In the genomic region with DNA sequence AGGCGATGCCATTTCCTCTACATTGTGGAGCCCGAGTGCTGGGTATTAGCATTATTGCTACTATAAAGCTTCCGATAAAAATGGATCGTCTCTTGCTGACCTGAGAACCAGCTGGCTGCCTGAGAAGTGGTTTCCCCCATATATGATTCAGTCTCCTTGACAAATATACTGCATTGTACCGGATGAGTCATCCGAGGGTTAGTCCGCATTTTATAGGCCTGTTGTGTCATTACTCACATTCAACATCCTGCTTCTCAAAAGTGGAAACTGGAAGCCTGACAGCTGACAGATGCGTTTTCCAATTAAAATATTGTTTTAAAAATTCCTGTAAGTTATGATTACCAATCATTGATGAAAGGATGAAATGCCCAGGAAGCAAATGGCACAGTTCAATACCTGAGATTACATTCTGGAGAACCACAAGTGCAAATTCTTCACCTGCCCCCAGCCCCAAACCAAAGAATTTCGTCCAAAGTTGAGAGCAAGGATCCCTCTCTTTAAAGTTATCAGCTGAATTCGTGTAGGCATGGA, we compare ENCODE assay signal across 8 cellular contexts.
DNase-seq lines count a peak whose midpoint lies in the region; ATAC-seq and TF ChIP-seq lines count a peak whose summit lies in the region.

No MANE protein-coding gene starts in this region.

- H3K27me3 ChIP-seq in ascending aorta (no peaks in the 10 kb centered on the region), liver (ENCODE audit: control insufficient read depth in 4 of 4, insufficient read depth in 4 of 4, low read length in 3 of 4) (no peaks in the 10 kb centered on the region), uterus (no peaks in the 10 kb centered on the region)

- no peak for TF ChIP-seq CTCF in ascending aorta (IDR thresholded peaks at IDR 0.05)
- TF ChIP-seq CTCF in liver (IDR thresholded peaks at IDR 0.05; ENCODE audit: low read depth, low read length, missing input control) = no peak
- no peak for TF ChIP-seq CTCF in uterus (IDR thresholded peaks at IDR 0.05)

- H3K36me3 ChIP-seq in ascending aorta (no peaks in the 10 kb centered on the region), liver (ENCODE audit: control insufficient read depth in 4 of 4, insufficient read depth in 3 of 4, low read depth in 1 of 4, low read length in 3 of 4) (no peaks in the 10 kb centered on the region), uterus (no peaks in the 10 kb centered on the region)

- DNase-seq in activated T-cell treated with anti-CD3 and anti-CD28 coated beads for 24 hours (ENCODE audit: low read depth) (peak; percentile 25), NCI-H345 (lab: John Stamatoyannopoulos, UW) (peak; percentile 60), ascending aorta (ENCODE audit: low spot score in 2 of 2) (peak in 1 of 2 donors; percentile 70), uterus (peak in 1 of 2 donors; percentile 59), mesenteric fat pad (ENCODE audit: low spot score) (no peak)
- no peak for DNase-seq in activated T-cell treated with anti-CD3 and anti-CD28 coated beads, Interleukin-2, amount 50 U/mL, for 1 hour

- ATAC-seq in HG02678 (IDR thresholded peaks at IDR 0.05; ENCODE audit: unreplicated experiment) = peak; percentile 51

- H3K4me3 ChIP-seq in ascending aorta = peak overlapping the region in 1 of 2 donors; percentile 8
- no peak overlapping the region for H3K4me3 ChIP-seq in liver (ENCODE audit: low read depth in 1 of 3, low read length in 3 of 3)
- H3K4me3 ChIP-seq in uterus = no peak overlapping the region

- H3K4me1 ChIP-seq in ascending aorta (peaks cover 6 to 10% of the 10 kb centered on the region in 2 donors), liver (ENCODE audit: control insufficient read depth in 4 of 4, insufficient read depth in 4 of 4, low read length in 3 of 4) (peaks cover 6 to 61% (median 42%) of the 10 kb centered on the region in 4 donors), uterus (peaks cover 0 to 5% of the 10 kb centered on the region in 2 donors)

- H3K9me3 ChIP-seq in ascending aorta = no peaks in the 10 kb centered on the region
- no peaks in the 10 kb centered on the region for H3K9me3 ChIP-seq in liver (ENCODE audit: control insufficient read depth in 4 of 4, low read length in 3 of 4)
- no peaks in the 10 kb centered on the region for H3K9me3 ChIP-seq in uterus

- H3K27ac ChIP-seq in ascending aorta = peak overlapping the region; percentile 46 to 49
- H3K27ac ChIP-seq in liver (ENCODE audit: low read depth in 1 of 2, low read length in 2 of 2) = peak overlapping the region; percentile 11 to 35
- H3K27ac ChIP-seq in uterus = peak overlapping the region; percentile 55 to 73

- no peak for TF ChIP-seq POLR2A in uterus (IDR thresholded peaks at IDR 0.05)

- intact Hi-C loops in ascending aorta (cut with DNase I) = no loop called here
- intact Hi-C loops in uterus (cut with DNase I; ENCODE audit: low total_unique reads) = no loop called here

- TF ChIP-seq RAD21 in liver (IDR thresholded peaks at IDR 0.05) = no peak

- WGBS in liver = 67% methylated on average over 10 of the region's 10 CpGs

- H3K9ac ChIP-seq in liver (ENCODE audit: low read depth in 1 of 2, low read length in 2 of 2) = no peak overlapping the region

TF ChIP-seq in liver, 16 proteins besides CTCF, POLR2A, EP300 and RAD21:
- TF ChIP-seq, protein P1, sequence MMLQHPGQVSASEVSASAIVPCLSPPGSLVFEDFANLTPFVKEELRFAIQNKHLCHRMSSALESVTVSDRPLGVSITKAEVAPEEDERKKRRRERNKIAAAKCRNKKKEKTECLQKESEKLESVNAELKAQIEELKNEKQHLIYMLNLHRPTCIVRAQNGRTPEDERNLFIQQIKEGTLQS (IDR thresholded peaks at IDR 0.05) = no peak
- TF ChIP-seq JUND (IDR thresholded peaks at IDR 0.05) = peak; percentile 74 to 79
TF ChIP-seq in liver: peak in this region for 1.

Comparison
In these comparisons a context has a peak if more than half of its experiments do, and no peak if none do; other contexts are left out.
1. DNase-seq: peak in activated T-cell treated with anti-CD3 and anti-CD28 coated beads for 24 hours (single experiment) and NCI-H345 (single experiment); none in activated T-cell treated with anti-CD3 and anti-CD28 coated beads, Interleukin-2, amount 50 U/mL, for 1 hour (single experiment) and mesenteric fat pad (single experiment).
2. Peak in every context shown above with its lines, with median percentiles within 50 percentile points of each other: H3K27ac ChIP-seq.